Comparison of ENCODE assay signal across 8 cellular contexts in the genomic region with DNA sequence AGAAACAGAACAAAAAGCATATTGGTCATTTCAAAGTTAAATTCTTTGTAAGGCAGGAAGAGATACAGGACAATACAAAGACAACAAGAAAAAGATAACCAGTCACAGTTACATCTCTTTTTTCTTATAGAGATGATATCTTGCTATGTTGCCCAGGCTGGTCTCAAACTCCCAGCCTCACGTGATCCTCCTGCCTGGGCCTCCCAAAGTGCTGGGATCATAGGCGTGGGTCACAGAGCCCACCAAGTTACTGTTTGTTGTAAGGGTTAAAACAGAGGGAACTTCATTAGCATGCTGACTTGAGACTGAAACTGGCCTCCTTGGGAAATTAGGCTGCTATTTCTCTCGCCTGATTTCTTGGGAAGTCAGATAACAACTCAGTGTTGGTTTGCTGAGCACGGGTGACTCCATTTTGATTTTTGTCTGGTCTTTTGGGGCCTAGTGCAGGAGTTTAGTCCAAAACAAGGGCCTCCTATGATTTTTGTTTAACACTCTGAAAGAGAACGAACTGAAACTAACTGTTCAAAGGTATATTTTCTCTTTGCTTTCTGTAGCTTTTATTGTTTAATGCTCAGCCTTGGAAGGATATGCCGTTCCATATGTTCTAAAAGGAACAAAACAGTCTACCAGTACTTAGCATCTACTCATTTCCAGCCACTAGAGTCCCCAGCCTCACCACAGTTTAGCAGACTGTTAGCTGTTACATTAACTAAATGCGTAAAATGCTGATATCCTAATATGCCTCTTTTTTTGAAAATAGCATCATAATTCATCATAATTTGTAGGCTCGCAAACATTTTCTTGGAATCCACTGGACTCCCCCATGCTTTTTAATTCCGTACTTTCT. TPM values are rescaled to one million over a fixed set of nuclear protein-coding genes. Genes with fewer than 3 reads are reported as not detected.
A peak's percentile ranks its signal among the peaks of the same experiment; 100 is the strongest.
DNase-seq lines count a peak whose midpoint lies in the region; ATAC-seq lines count a peak whose summit lies in the region.

No MANE protein-coding gene starts in this region.

- no peaks in the 10 kb centered on the region for H3K9me3 Mint-ChIP-seq in activated CD8-positive, alpha-beta T cell treated with anti-CD3 and anti-CD28 coated beads, Interleukin-2, amount 10 ng/mL, durations not matched to agents 7 days and 5 days (ENCODE audit: insufficient read depth)
- no peaks in the 10 kb centered on the region for H3K9me3 Mint-ChIP-seq in stimulated activated memory B cell treated with anti-CD40 and anti-IgM and Interleukin-4, amounts not matched to agents 10 μg/mL and 1 μg/mL and 100 μg/mL, for 72 hours

- no peak for ATAC-seq in activated CD8-positive, alpha-beta T cell treated with anti-CD3 and anti-CD28 coated beads, Interleukin-2, amount 10 ng/mL, durations not matched to agents 7 days and 5 days
- peak; percentile 24 for ATAC-seq in left lobe of liver
- ATAC-seq in stimulated activated memory B cell treated with anti-CD40 and anti-IgM and Interleukin-4, amounts not matched to agents 10 μg/mL and 1 μg/mL and 100 μg/mL, for 72 hours = no peak

- CTCF ChIA-PET in activated CD8-positive, alpha-beta T cell treated with anti-CD3 and anti-CD28 coated beads, Interleukin-2, amount 10 ng/mL, durations not matched to agents 7 days and 5 days (lab: Charles Lee) = interaction anchor here (0.7 to 4.1 kb wide), 10 partner anchors 11 to 134 kb away, joined by 3 to 23 read pairs (median 5); partner anchors contain the start of gene SEC14L1

- peak overlapping the region; percentile 10; the same call in 1 of the 2 replicates for H3K9ac ChIP-seq in HUES64 (ENCODE audit: low read depth, low read length)

- no peaks in the 10 kb centered on the region for H3K36me3 ChIP-seq in HUES64 (ENCODE audit: insufficient read depth, low read length)

- no peaks in the 10 kb centered on the region for H3K9me3 ChIP-seq in HUES64 (ENCODE audit: insufficient read depth, low read depth, low read length)

- peaks cover 51% of the 10 kb centered on the region for H3K4me1 Mint-ChIP-seq in activated CD8-positive, alpha-beta T cell treated with anti-CD3 and anti-CD28 coated beads, Interleukin-2, amount 10 ng/mL, durations not matched to agents 7 days and 5 days (ENCODE audit: low read depth)
- H3K4me1 Mint-ChIP-seq in stimulated activated memory B cell treated with anti-CD40 and anti-IgM and Interleukin-4, amounts not matched to agents 10 μg/mL and 1 μg/mL and 100 μg/mL, for 72 hours = peaks cover 60% of the 10 kb centered on the region

- H3K36me3 Mint-ChIP-seq in activated CD8-positive, alpha-beta T cell treated with anti-CD3 and anti-CD28 coated beads, Interleukin-2, amount 10 ng/mL, durations not matched to agents 7 days and 5 days (ENCODE audit: low read depth) = peaks cover 2% of the 10 kb centered on the region
- no peaks in the 10 kb centered on the region for H3K36me3 Mint-ChIP-seq in stimulated activated memory B cell treated with anti-CD40 and anti-IgM and Interleukin-4, amounts not matched to agents 10 μg/mL and 1 μg/mL and 100 μg/mL, for 72 hours

- no peak for DNase-seq in activated CD8-positive, alpha-beta T cell treated with anti-CD3 and anti-CD28 coated beads, Interleukin-2, amount 10 ng/mL, durations not matched to agents 7 days and 5 days
- DNase-seq in left lobe of liver (ENCODE audit: low spot score) (no peak), NK-92 (lab: John Stamatoyannopoulos, UW; ENCODE audit: unreplicated experiment) (no peak), ACHN (no peak), NCI-H2227 treated with DMSO at 0.1 percent for 48 hours (lab: John Stamatoyannopoulos, UW) (no peak)
- DNase-seq in activated CD4-positive, alpha-beta T cell treated with anti-CD3 and anti-CD28 coated beads for 4 hours = no peak

- in situ Hi-C loops in ACHN (cut with HindIII; ENCODE audit: low pct_ligation_motif_present, low pct_unique_long_range_greater_than_20kb, low sequenced_read_pairs) = no loop called here

- no peak overlapping the region for H3K4me3 ChIP-seq in HUES64 (ENCODE audit: low read length)

- H3K4me3 Mint-ChIP-seq in activated CD8-positive, alpha-beta T cell treated with anti-CD3 and anti-CD28 coated beads, Interleukin-2, amount 10 ng/mL, durations not matched to agents 7 days and 5 days = peak overlapping the region; percentile 44
- H3K4me3 Mint-ChIP-seq in stimulated activated memory B cell treated with anti-CD40 and anti-IgM and Interleukin-4, amounts not matched to agents 10 μg/mL and 1 μg/mL and 100 μg/mL, for 72 hours = no peak overlapping the region

- H3K27ac Mint-ChIP-seq in activated CD8-positive, alpha-beta T cell treated with anti-CD3 and anti-CD28 coated beads, Interleukin-2, amount 10 ng/mL, durations not matched to agents 7 days and 5 days = peak overlapping the region; percentile 83
- peak overlapping the region; percentile 90 for H3K27ac Mint-ChIP-seq in stimulated activated memory B cell treated with anti-CD40 and anti-IgM and Interleukin-4, amounts not matched to agents 10 μg/mL and 1 μg/mL and 100 μg/mL, for 72 hours

- 90% methylated on average over 9 of the region's 9 CpGs for WGBS in HUES64

- H3K27me3 Mint-ChIP-seq in activated CD8-positive, alpha-beta T cell treated with anti-CD3 and anti-CD28 coated beads, Interleukin-2, amount 10 ng/mL, durations not matched to agents 7 days and 5 days (ENCODE audit: low read depth) = no peaks in the 10 kb centered on the region
- no peaks in the 10 kb centered on the region for H3K27me3 Mint-ChIP-seq in stimulated activated memory B cell treated with anti-CD40 and anti-IgM and Interleukin-4, amounts not matched to agents 10 μg/mL and 1 μg/mL and 100 μg/mL, for 72 hours

- H3K4me1 ChIP-seq in HUES64 (ENCODE audit: insufficient read depth, low read length) = peaks cover 20% of the 10 kb centered on the region

- POLR2A ChIA-PET in activated CD8-positive, alpha-beta T cell treated with anti-CD3 and anti-CD28 coated beads, Interleukin-2, amount 10 ng/mL, durations not matched to agents 7 days and 5 days (lab: Charles Lee) = interaction anchor here (0.7 to 1.8 kb wide), 3 partner anchors 16 to 31 kb away, joined by 3 to 7 read pairs (median 5); partner anchors contain the start of gene SEC14L1

- no peaks in the 10 kb centered on the region for H3K27me3 ChIP-seq in HUES64 (ENCODE audit: insufficient read depth, low read length)

- peak overlapping the region; percentile 42 for H3K27ac ChIP-seq in HUES64 (ENCODE audit: low read depth, low read length)

RNA-seq across cellular contexts. Expression of gene SEC14L1, which starts 31.4 kb away (rescaled TPM):
- polyA plus RNA-seq in HUES64 (2013, experiment 1 of 2) = 55.0 TPM
- polyA plus RNA-seq in HUES64 (2013, experiment 2 of 2) = 79.4 TPM
- 10 to 100 TPM; 86.5 to 88.8 TPM for total RNA-seq in activated CD8-positive, alpha-beta T cell treated with anti-CD3 and anti-CD28 coated beads, Interleukin-2, amount 10 ng/mL, durations not matched to agents 7 days and 5 days
- 20.1 TPM for total RNA-seq in left lobe of liver
